ENCODE assay signal across 1 cellular context in the genomic region with DNA sequence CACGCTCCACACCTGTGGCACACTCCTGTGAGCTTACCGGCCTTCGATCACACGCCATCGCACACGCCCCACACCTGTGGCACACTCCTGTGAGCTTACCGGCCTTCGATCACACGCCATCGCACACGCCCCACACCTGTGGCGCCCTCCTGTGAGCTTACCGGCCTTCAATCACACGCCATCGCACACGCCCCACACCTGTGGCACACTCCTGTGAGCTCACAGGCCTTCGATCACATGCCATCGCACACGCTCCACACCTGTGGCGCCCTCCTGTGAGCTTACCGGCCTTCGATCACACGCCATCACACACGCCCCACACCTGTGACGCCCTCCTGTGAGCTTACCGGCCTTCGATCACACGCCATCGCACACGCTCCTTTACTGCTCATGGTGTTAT. TPM values are rescaled to one million over a fixed set of nuclear protein-coding genes. Genes with fewer than 3 reads are reported as not detected.
"Had no signal": no experiment of that assay in that cellular context is flagged by ENCODE, and none has a peak within 500 bp of the region (broad histone marks: within the 10 kb centered on the region; RNA-seq: fewer than 3 reads in every experiment).

No MANE protein-coding gene starts in this region.

RNA-seq across cellular contexts. Expression of a gene that starts 26.3 kb away (rescaled TPM):
- total RNA-seq: activated CD8-positive, alpha-beta memory T cell treated with anti-CD3 and anti-CD28 coated beads, Interleukin-2, amount 10 ng/mL, durations not matched to agents 7 days and 5 days had no signal
